ENCODE assay signal across 8 cellular contexts in genomic region chrX:131747173-131747572, GRCh38.
DNase-seq lines count a peak whose midpoint lies in the region; ATAC-seq and FAIRE-seq lines count a peak whose summit lies in the region.

No MANE protein-coding gene starts in this region.

- H3K27me3 Mint-ChIP-seq in activated CD4-positive, alpha-beta T cell treated with anti-CD3 and anti-CD28 coated beads for 36 hours = no peaks in the 10 kb centered on the region

- ATAC-seq in GM18873 (IDR thresholded peaks at IDR 0.05; ENCODE audit: low FRiP score, unreplicated experiment) = peak; percentile 53
- no peak for ATAC-seq in activated CD4-positive, alpha-beta T cell treated with anti-CD3 and anti-CD28 coated beads for 36 hours
- ATAC-seq in HG02759 (IDR thresholded peaks at IDR 0.05; ENCODE audit: unreplicated experiment) = no peak

- no peak for FAIRE-seq in HTR-8/SVneo (lab: Jason Lieb, UNC)

- CTCF ChIA-PET in activated CD4-positive, alpha-beta T cell treated with anti-CD3 and anti-CD28 coated beads for 36 hours (lab: Charles Lee) = no interaction called here

- POLR2A ChIA-PET in activated CD4-positive, alpha-beta T cell treated with anti-CD3 and anti-CD28 coated beads for 36 hours (lab: Charles Lee) = interaction anchor here (0.6 kb wide), 1 partner anchor 328 kb away, joined by 3 read pairs; no protein-coding TSS in a partner anchor

- no peaks in the 10 kb centered on the region for H3K9me3 Mint-ChIP-seq in activated CD4-positive, alpha-beta T cell treated with anti-CD3 and anti-CD28 coated beads for 36 hours (ENCODE audit: low read depth)

- H3K4me1 Mint-ChIP-seq in activated CD4-positive, alpha-beta T cell treated with anti-CD3 and anti-CD28 coated beads for 36 hours = no peaks in the 10 kb centered on the region

- peaks cover 15% of the 10 kb centered on the region for H3K36me3 Mint-ChIP-seq in activated CD4-positive, alpha-beta T cell treated with anti-CD3 and anti-CD28 coated beads for 36 hours (ENCODE audit: low read depth)

- peak; percentile 75 for DNase-seq in A172 (ENCODE audit: low spot score)
- DNase-seq in NCI-H1930 (lab: John Stamatoyannopoulos, UW) = peak; percentile 72 to 87
- DNase-seq in cerebellar cortex (ENCODE audit: low spot score) = peak; percentile 23
- peak; percentile 68 for DNase-seq in smooth muscle cell of the brain vasculature (ENCODE audit: low read depth, low spot score)
- no peak for DNase-seq in HTR-8/SVneo (ENCODE audit: insufficient read length, low spot score)
- no peak for DNase-seq in activated CD4-positive, alpha-beta T cell treated with anti-CD3 and anti-CD28 coated beads for 36 hours

- H3K27ac Mint-ChIP-seq in activated CD4-positive, alpha-beta T cell treated with anti-CD3 and anti-CD28 coated beads for 36 hours = no peak overlapping the region

- no peak overlapping the region for H3K4me3 Mint-ChIP-seq in activated CD4-positive, alpha-beta T cell treated with anti-CD3 and anti-CD28 coated beads for 36 hours

- intact Hi-C loops in activated CD4-positive, alpha-beta T cell treated with anti-CD3 and anti-CD28 coated beads for 36 hours (cut with DNase I, micrococcal nuclease) = no loop called here

Comparison
In these comparisons a context has a peak if more than half of its experiments do, and no peak if none do; other contexts are left out.
1. DNase-seq: peak in A172 (single experiment), NCI-H1930 (2 of 2), cerebellar cortex (single experiment) and smooth muscle cell of the brain vasculature (single experiment); none in HTR-8/SVneo (single experiment) and activated CD4-positive, alpha-beta T cell treated with anti-CD3 and anti-CD28 coated beads for 36 hours (single experiment).